In genomic region chr14:67646136-67646535, GRCh38 we compare ENCODE assay signal across 27 cellular contexts. TPM values are rescaled to one million over a fixed set of nuclear protein-coding genes. Genes with fewer than 3 reads are reported as not detected.
DNase-seq lines count a peak whose midpoint lies in the region; ATAC-seq, FAIRE-seq and TF ChIP-seq lines count a peak whose summit lies in the region.
"Had no signal": no experiment of that assay in that cellular context is flagged by ENCODE, and none has a peak within 500 bp of the region (broad histone marks: within the 10 kb centered on the region; RNA-seq: fewer than 3 reads in every experiment).

No MANE protein-coding gene starts in this region.

- POLR2A ChIA-PET in HepG2 (lab: Yijun Ruan, JAX) = no interaction called here
- POLR2A ChIA-PET in naive thymus-derived CD4-positive, alpha-beta T cell (lab: Charles Lee) = no interaction called here

- H3K4me1 Mint-ChIP-seq in nephron = no peaks in the 10 kb centered on the region
- peaks cover 15% of the 10 kb centered on the region for H3K4me1 Mint-ChIP-seq in stimulated activated effector memory CD8-positive, alpha-beta T cell treated with anti-CD3 and anti-CD28 coated beads, Interleukin-12 subunit alpha, Interleukin-12 subunit beta, amount 100 ng/mL, for 72 hours
- peaks cover 0 to 8% (median 0%) of the 10 kb centered on the region in 7 donors for H3K4me1 Mint-ChIP-seq in naive thymus-derived CD4-positive, alpha-beta T cell
- H3K4me1 Mint-ChIP-seq: GM23338 had no signal

- no peak for TF ChIP-seq EP300 in HepG2 (IDR thresholded peaks at IDR 0.05; ENCODE audit: low read depth in 2 of 2, low read length in 2 of 2)
- no peak for TF ChIP-seq EP300 in HepG2 (CRISPR knock-in tag; IDR thresholded peaks at IDR 0.05; ENCODE audit: borderline replicate concordance)

- intact Hi-C loops in HepG2 (cut with micrococcal nuclease; ENCODE audit: unreplicated experiment) = no loop called here
- intact Hi-C loops in right lobe of liver (cut with DNase I) = no loop called here
- intact Hi-C loops in naive thymus-derived CD4-positive, alpha-beta T cell (cut with micrococcal nuclease) = no loop called here

- no peak for FAIRE-seq in HepG2 (lab: Jason Lieb, UNC)
- FAIRE-seq: G401.6 had no signal

- in situ Hi-C loops in HepG2 (cut with HindIII; ENCODE audit: extremely low pct_ligation_motif_present, low pct_unique_long_range_greater_than_20kb) = no loop called here

- no peak for TF ChIP-seq CTCF in HepG2 (CRISPR knock-in tag; IDR thresholded peaks at IDR 0.05)
- no peak for TF ChIP-seq CTCF in right lobe of liver (IDR thresholded peaks at IDR 0.05)
- TF ChIP-seq CTCF in nephron (IDR thresholded peaks at IDR 0.05; ENCODE audit: unreplicated experiment in 3 of 3) = no peak

- WGBS in HepG2 (ENCODE audit: low lambda C conversion rate) = 92% methylated on average over 3 of the region's 3 CpGs
- WGBS in right lobe of liver (ENCODE audit: insufficient coverage, low coverage, low lambda C conversion rate, missing lambda C conversion rate) = 96% methylated on average over 3 of the region's 3 CpGs

- ATAC-seq in HepG2 (no peak), right lobe of liver (no peak)
- ATAC-seq in stimulated activated effector memory CD8-positive, alpha-beta T cell treated with anti-CD3 and anti-CD28 coated beads, Interleukin-12 subunit alpha, Interleukin-12 subunit beta, amount 100 ng/mL, for 72 hours = no peak
- ATAC-seq in naive thymus-derived CD4-positive, alpha-beta T cell = no peak
- ATAC-seq: GM23338, PC-3 had no signal

- H3K9me3 ChIP-seq in HepG2 (ENCODE audit: low read length) = no peaks in the 10 kb centered on the region
- H3K9me3 ChIP-seq in right lobe of liver = no peaks in the 10 kb centered on the region
- no peaks in the 10 kb centered on the region for H3K9me3 ChIP-seq in skeletal muscle tissue (ENCODE audit: control insufficient read depth in 3 of 3, low read length in 3 of 3)
- no peaks in the 10 kb centered on the region for H3K9me3 ChIP-seq in naive thymus-derived CD4-positive, alpha-beta T cell (ENCODE audit: control insufficient read depth in 2 of 3, low read length in 3 of 3)
- H3K9me3 ChIP-seq: Caco-2, HAP-1, SJCRH30 had no signal

- H3K4me3 ChIP-seq in HepG2 (replicated peaks in 1 of 3; ENCODE audit: insufficient read depth in 1 of 3, low read depth in 2 of 3, low read length in 3 of 3) (no peak overlapping the region), right lobe of liver (no peak overlapping the region), skeletal muscle tissue (ENCODE audit: low read length in 3 of 3) (no peak overlapping the region)
- H3K4me3 ChIP-seq in naive thymus-derived CD4-positive, alpha-beta T cell (ENCODE audit: low read length) = no peak overlapping the region
- H3K4me3 ChIP-seq: GM23338, HAP-1, SJCRH30 had no signal

- peaks cover 52% of the 10 kb centered on the region for H3K36me3 Mint-ChIP-seq in nephron (ENCODE audit: low read depth)
- H3K36me3 Mint-ChIP-seq in stimulated activated effector memory CD8-positive, alpha-beta T cell treated with anti-CD3 and anti-CD28 coated beads, Interleukin-12 subunit alpha, Interleukin-12 subunit beta, amount 100 ng/mL, for 72 hours = peaks cover 84% of the 10 kb centered on the region
- H3K36me3 Mint-ChIP-seq in naive thymus-derived CD4-positive, alpha-beta T cell = peaks cover 5 to 43% (median 11%) of the 10 kb centered on the region in 5 donors

- TSS peak; percentile 4 for BruUV-seq in HepG2 (replicated peaks; lab: Mats Ljungman, UMichigan)

- no peaks in the 10 kb centered on the region for H3K79me2 ChIP-seq in HepG2 (ENCODE audit: insufficient read depth, low read length)

- no peak overlapping the region for H3K4me2 ChIP-seq in HepG2 (ENCODE audit: low read depth, low read length)
- H3K4me2 ChIP-seq: GM23338, KMS-11 had no signal

- H3K9ac ChIP-seq in HepG2 (ENCODE audit: insufficient read depth, low read depth, low read length) (no peak overlapping the region), skeletal muscle tissue (ENCODE audit: low read depth in 1 of 3, low read length in 3 of 3) (no peak overlapping the region)
- H3K9ac ChIP-seq: KMS-11 had no signal

- no peak overlapping the region for H2AFZ ChIP-seq in HepG2 (ENCODE audit: low read length)
- H2AFZ ChIP-seq: GM23338 had no signal

- TF ChIP-seq POLR2A in HepG2 (IDR thresholded peaks at IDR 0.05; ENCODE audit: insufficient read depth in 1 of 2, low read depth in 2 of 2, low read length in 2 of 2) = no peak
- TF ChIP-seq POLR2A in right lobe of liver (IDR thresholded peaks at IDR 0.05) = no peak

- H3K27me3 ChIP-seq in HepG2 (ENCODE audit: control insufficient read depth in 1 of 2, insufficient read depth in 2 of 2, low read length in 2 of 2) = no peaks in the 10 kb centered on the region
- no peaks in the 10 kb centered on the region for H3K27me3 ChIP-seq in right lobe of liver
- no peaks in the 10 kb centered on the region for H3K27me3 ChIP-seq in skeletal muscle tissue (ENCODE audit: control insufficient read depth in 3 of 3, insufficient read depth in 3 of 3, low read length in 3 of 3)
- no peaks in the 10 kb centered on the region for H3K27me3 ChIP-seq in naive thymus-derived CD4-positive, alpha-beta T cell (ENCODE audit: control insufficient read depth in 2 of 2, insufficient read depth in 2 of 2, low read length in 2 of 2)
- H3K27me3 ChIP-seq: SJCRH30 had no signal

- no peak for TF ChIP-seq RAD21 in HepG2 (CRISPR knock-in tag; IDR thresholded peaks at IDR 0.05)

- H3K4me3 Mint-ChIP-seq in nephron = no peak overlapping the region
- no peak overlapping the region for H3K4me3 Mint-ChIP-seq in stimulated activated effector memory CD8-positive, alpha-beta T cell treated with anti-CD3 and anti-CD28 coated beads, Interleukin-12 subunit alpha, Interleukin-12 subunit beta, amount 100 ng/mL, for 72 hours
- H3K4me3 Mint-ChIP-seq in naive thymus-derived CD4-positive, alpha-beta T cell = no peak overlapping the region
- H3K4me3 Mint-ChIP-seq: GM23338, HFFc6 had no signal

- H3K27ac ChIP-seq in HepG2 (ENCODE audit: extremely low read length, insufficient read depth, low read length) (no peak overlapping the region), right lobe of liver (no peak overlapping the region), skeletal muscle tissue (ENCODE audit: low read depth, low read length) (peak overlapping the region; percentile 58)
- no peak overlapping the region for H3K27ac ChIP-seq in naive thymus-derived CD4-positive, alpha-beta T cell (ENCODE audit: low read depth, low read length)
- H3K27ac ChIP-seq: 22Rv1, KMS-11, SJCRH30 had no signal

- H4K20me1 ChIP-seq in HepG2 (ENCODE audit: insufficient read depth, low read length) = no peaks in the 10 kb centered on the region

- H3K4me1 ChIP-seq in HepG2 (ENCODE audit: insufficient read depth, low read length) (no peaks in the 10 kb centered on the region), right lobe of liver (no peaks in the 10 kb centered on the region), skeletal muscle tissue (ENCODE audit: control insufficient read depth in 3 of 3, insufficient read depth in 3 of 3, low read length in 3 of 3) (peaks cover 2 to 18% (median 10%) of the 10 kb centered on the region in 3 donors)
- no peaks in the 10 kb centered on the region for H3K4me1 ChIP-seq in naive thymus-derived CD4-positive, alpha-beta T cell (ENCODE audit: control insufficient read depth in 2 of 2, insufficient read depth in 2 of 2, low read length in 2 of 2)
- H3K4me1 ChIP-seq: HAP-1, SJCRH30 had no signal

- DNase-seq in HepG2 (ENCODE audit: low spot score) = no peak
- no peak for DNase-seq in right lobe of liver
- no peak for DNase-seq in stimulated activated effector memory CD8-positive, alpha-beta T cell treated with anti-CD3 and anti-CD28 coated beads, Interleukin-12 subunit alpha, Interleukin-12 subunit beta, amount 100 ng/mL, for 72 hours (ENCODE audit: low spot score in 2 of 2)
- DNase-seq in AG20443 (ENCODE audit: low spot score) = no peak
- DNase-seq in naive thymus-derived CD4-positive, alpha-beta T cell = no peak
- DNase-seq: ACHN; Caco-2; HFFc6; IMR-90; MM.1S; NCI-H2029; NCI-H446 treated with DMSO at 0.1 percent for 48 hours; NCI-H526; NCI-H82; NK-92 treated with Interleukin-12 subunit alpha and Interleukin-12 subunit beta, amount 100 ng/mL, for 24 hours; PC-3; SJCRH30 had no signal

- CTCF ChIA-PET in HepG2 (lab: Yijun Ruan, JAX; ENCODE audit: low intra/inter-chr PET ratio, low total read pairs) = no interaction called here
- CTCF ChIA-PET in naive thymus-derived CD4-positive, alpha-beta T cell (lab: Charles Lee) = no interaction called here

- no peaks in the 10 kb centered on the region for H3K27me3 Mint-ChIP-seq in nephron (ENCODE audit: low read depth)
- H3K27me3 Mint-ChIP-seq in naive thymus-derived CD4-positive, alpha-beta T cell = no peaks in the 10 kb centered on the region

- H3K36me3 ChIP-seq in HepG2 (replicated peaks in 1 of 2; ENCODE audit: control insufficient read depth in 1 of 2, insufficient read depth in 2 of 2, low read length in 2 of 2) (peaks cover 31 to 67% of the 10 kb centered on the region in 2 experiments), right lobe of liver (peaks cover 5 to 35% (median 8%) of the 10 kb centered on the region in 4 donors), skeletal muscle tissue (ENCODE audit: control insufficient read depth in 3 of 3, insufficient read depth in 3 of 3, low read length in 3 of 3) (peaks cover 12 to 40% (median 37%) of the 10 kb centered on the region in 3 donors)
- H3K36me3 ChIP-seq in naive thymus-derived CD4-positive, alpha-beta T cell (ENCODE audit: control insufficient read depth in 2 of 3, insufficient read depth in 3 of 3, low read length in 3 of 3) = peaks cover 3 to 34% (median 5%) of the 10 kb centered on the region in 3 experiments

- H3K27ac Mint-ChIP-seq in nephron = peak overlapping the region in 2 of 3 experiments; percentile 16 to 78
- H3K27ac Mint-ChIP-seq in stimulated activated effector memory CD8-positive, alpha-beta T cell treated with anti-CD3 and anti-CD28 coated beads, Interleukin-12 subunit alpha, Interleukin-12 subunit beta, amount 100 ng/mL, for 72 hours = no peak overlapping the region
- H3K27ac Mint-ChIP-seq in naive thymus-derived CD4-positive, alpha-beta T cell = peak overlapping the region in 1 of 9 donors; percentile 52
- H3K27ac Mint-ChIP-seq: GM23338, HFFc6 had no signal

- no peaks in the 10 kb centered on the region for H3K9me3 Mint-ChIP-seq in nephron
- no peaks in the 10 kb centered on the region for H3K9me3 Mint-ChIP-seq in stimulated activated effector memory CD8-positive, alpha-beta T cell treated with anti-CD3 and anti-CD28 coated beads, Interleukin-12 subunit alpha, Interleukin-12 subunit beta, amount 100 ng/mL, for 72 hours
- H3K9me3 Mint-ChIP-seq in naive thymus-derived CD4-positive, alpha-beta T cell = no peaks in the 10 kb centered on the region
- H3K9me3 Mint-ChIP-seq: GM23338, HFFc6 had no signal

RNA-seq across cellular contexts. Expression of gene ARG2, which starts 26.4 kb away (rescaled TPM):
- total RNA-seq in HepG2 (2016; rRNA removed; fragmentation: Illumina TruSeq; extraction: Trizol) (37.5 and 59.7 TPM in 2 replicates), right lobe of liver (1 to 10 TPM in 3 of 6 experiments, under 1 TPM in 2, not detected in 1; 0.92 to 3.3 (median 1.7) TPM), skeletal muscle tissue (1.0 TPM)
- total RNA-seq in HepG2 (2016; cell fraction: cytosol; rRNA removed; fragmentation: Illumina TruSeq; extraction: Trizol; ENCODE audit: low read depth) = 6.3 and 7.7 TPM in 2 replicates
- 39.6 and 59.5 TPM in 2 replicates for total RNA-seq in HepG2 (2016; cell fraction: insoluble cytoplasmic fraction; rRNA removed; fragmentation: Illumina TruSeq; extraction: Trizol)
- 11.9 and 12.9 TPM in 2 replicates for total RNA-seq in HepG2 (2016; cell fraction: membrane; rRNA removed; fragmentation: Illumina TruSeq; extraction: Trizol)
- total RNA-seq in HepG2 (2016; cell fraction: nucleus; rRNA removed; fragmentation: Illumina TruSeq; extraction: Trizol) = 15.1 and 17.4 TPM in 2 replicates
- 71.2 and 73.6 TPM in 2 replicates for polyA plus RNA-seq in HepG2 (2011; rRNA removed)
- 60.1 and 70.4 TPM in 2 replicates for polyA plus RNA-seq in HepG2 (2011; cell fraction: cytosol; rRNA removed)
- 17.5 and 19.4 TPM in 2 replicates for polyA plus RNA-seq in HepG2 (2011; cell fraction: nucleus; rRNA removed)
- 40.9 and 79.8 TPM in 2 replicates for polyA plus RNA-seq in HepG2 (2012)
- polyA plus RNA-seq in HepG2 (2016; cell fraction: cytosol; fragmentation: Illumina TruSeq; extraction: Trizol; ENCODE audit: low read depth) = 6.2 and 6.3 TPM in 2 replicates
- polyA plus RNA-seq in HepG2 (2016; cell fraction: insoluble cytoplasmic fraction; fragmentation: Illumina TruSeq; extraction: Trizol; ENCODE audit: low read depth) = 53.1 and 54.4 TPM in 2 replicates
- 9.5 and 9.6 TPM in 2 replicates for polyA plus RNA-seq in HepG2 (2016; cell fraction: membrane; fragmentation: Illumina TruSeq; extraction: Trizol; ENCODE audit: low read depth)
- 17.5 and 21.2 TPM in 2 replicates for polyA plus RNA-seq in HepG2 (2016; cell fraction: nucleus; fragmentation: Illumina TruSeq; extraction: Trizol; ENCODE audit: insufficient read depth, low read depth)
- 30.7 and 305 TPM in 2 replicates for polyA minus RNA-seq in HepG2 (2011; rRNA and poly(A)+ RNA removed; ENCODE audit: low replicate concordance)
- polyA minus RNA-seq in HepG2 (2011; cell fraction: cytosol; rRNA and poly(A)+ RNA removed) = 47.9 and 62.8 TPM in 2 replicates
- polyA minus RNA-seq in HepG2 (2011; cell fraction: nucleus; rRNA and poly(A)+ RNA removed) = 28.6 and 33.4 TPM in 2 replicates
- total RNA-seq in naive thymus-derived CD4-positive, alpha-beta T cell = 1 to 10 TPM in 3 of 5 experiments, under 1 TPM in 2; 0.46 to 5.1 (median 3.2) TPM
- polyA plus RNA-seq in naive thymus-derived CD4-positive, alpha-beta T cell = under 1 TPM; 0.36 to 0.56 TPM

RNA-seq across cellular contexts. Expression of gene VTI1B, which starts 28.3 kb away (rescaled TPM):
- total RNA-seq in HepG2 (2016; rRNA removed; fragmentation: Illumina TruSeq; extraction: Trizol) (93.4 and 103 TPM in 2 replicates), right lobe of liver (10 to 100 TPM; 44.2 to 70.1 (median 54.6) TPM), skeletal muscle tissue (20.4 TPM)
- 490 and 499 TPM in 2 replicates for total RNA-seq in HepG2 (2016; cell fraction: cytosol; rRNA removed; fragmentation: Illumina TruSeq; extraction: Trizol; ENCODE audit: low read depth)
- 82.3 and 101 TPM in 2 replicates for total RNA-seq in HepG2 (2016; cell fraction: insoluble cytoplasmic fraction; rRNA removed; fragmentation: Illumina TruSeq; extraction: Trizol)
- 431 and 454 TPM in 2 replicates for total RNA-seq in HepG2 (2016; cell fraction: membrane; rRNA removed; fragmentation: Illumina TruSeq; extraction: Trizol)
- total RNA-seq in HepG2 (2016; cell fraction: nucleus; rRNA removed; fragmentation: Illumina TruSeq; extraction: Trizol) = 33.3 and 43.2 TPM in 2 replicates
- 26.1 and 39.0 TPM in 2 replicates for polyA plus RNA-seq in HepG2 (2011; rRNA removed)
- 20.7 and 27.3 TPM in 2 replicates for polyA plus RNA-seq in HepG2 (2011; cell fraction: cytosol; rRNA removed)
- 9.5 and 12.2 TPM in 2 replicates for polyA plus RNA-seq in HepG2 (2011; cell fraction: nucleus; rRNA removed)
- polyA plus RNA-seq in HepG2 (2012) = 31.1 and 40.8 TPM in 2 replicates
- polyA plus RNA-seq in HepG2 (2016; cell fraction: cytosol; fragmentation: Illumina TruSeq; extraction: Trizol; ENCODE audit: low read depth) = 700 and 745 TPM in 2 replicates
- polyA plus RNA-seq in HepG2 (2016; cell fraction: insoluble cytoplasmic fraction; fragmentation: Illumina TruSeq; extraction: Trizol; ENCODE audit: low read depth) = 92.1 and 96.4 TPM in 2 replicates
- 412 and 438 TPM in 2 replicates for polyA plus RNA-seq in HepG2 (2016; cell fraction: membrane; fragmentation: Illumina TruSeq; extraction: Trizol; ENCODE audit: low read depth)
- polyA plus RNA-seq in HepG2 (2016; cell fraction: nucleus; fragmentation: Illumina TruSeq; extraction: Trizol; ENCODE audit: insufficient read depth, low read depth) = 62.6 and 62.8 TPM in 2 replicates
- 16.7 and 35.8 TPM in 2 replicates for polyA minus RNA-seq in HepG2 (2011; rRNA and poly(A)+ RNA removed; ENCODE audit: low replicate concordance)
- 17.1 and 22.0 TPM in 2 replicates for polyA minus RNA-seq in HepG2 (2011; cell fraction: cytosol; rRNA and poly(A)+ RNA removed)
- 25.4 and 25.8 TPM in 2 replicates for polyA minus RNA-seq in HepG2 (2011; cell fraction: nucleus; rRNA and poly(A)+ RNA removed)
- 10 to 100 TPM; 49.2 to 82.4 (median 65.9) TPM for total RNA-seq in naive thymus-derived CD4-positive, alpha-beta T cell
- 10 to 100 TPM; 53.7 to 99.7 TPM for polyA plus RNA-seq in naive thymus-derived CD4-positive, alpha-beta T cell

RNA-seq across cellular contexts. Expression of gene PIGH, which starts 46.1 kb away (rescaled TPM):
- total RNA-seq in HepG2 (2016; rRNA removed; fragmentation: Illumina TruSeq; extraction: Trizol) (18.7 and 30.0 TPM in 2 replicates), right lobe of liver (10 to 100 TPM; 12.7 to 16.0 (median 13.8) TPM), skeletal muscle tissue (18.3 TPM)
- 23.7 and 27.0 TPM in 2 replicates for total RNA-seq in HepG2 (2016; cell fraction: cytosol; rRNA removed; fragmentation: Illumina TruSeq; extraction: Trizol; ENCODE audit: low read depth)
- total RNA-seq in HepG2 (2016; cell fraction: insoluble cytoplasmic fraction; rRNA removed; fragmentation: Illumina TruSeq; extraction: Trizol) = 19.2 and 31.7 TPM in 2 replicates
- total RNA-seq in HepG2 (2016; cell fraction: membrane; rRNA removed; fragmentation: Illumina TruSeq; extraction: Trizol) = 32.7 and 35.6 TPM in 2 replicates
- total RNA-seq in HepG2 (2016; cell fraction: nucleus; rRNA removed; fragmentation: Illumina TruSeq; extraction: Trizol) = 30.3 and 31.6 TPM in 2 replicates
- 43.5 and 53.6 TPM in 2 replicates for polyA plus RNA-seq in HepG2 (2011; rRNA removed)
- polyA plus RNA-seq in HepG2 (2011; cell fraction: cytosol; rRNA removed) = 27.5 and 43.0 TPM in 2 replicates
- 107 and 111 TPM in 2 replicates for polyA plus RNA-seq in HepG2 (2011; cell fraction: nucleus; rRNA removed)
- 25.2 and 35.2 TPM in 2 replicates for polyA plus RNA-seq in HepG2 (2012)
- 24.8 and 31.5 TPM in 2 replicates for polyA plus RNA-seq in HepG2 (2016; cell fraction: cytosol; fragmentation: Illumina TruSeq; extraction: Trizol; ENCODE audit: low read depth)
- 17.9 and 20.6 TPM in 2 replicates for polyA plus RNA-seq in HepG2 (2016; cell fraction: insoluble cytoplasmic fraction; fragmentation: Illumina TruSeq; extraction: Trizol; ENCODE audit: low read depth)
- polyA plus RNA-seq in HepG2 (2016; cell fraction: membrane; fragmentation: Illumina TruSeq; extraction: Trizol; ENCODE audit: low read depth) = 29.8 and 32.1 TPM in 2 replicates
- 61.7 and 63.3 TPM in 2 replicates for polyA plus RNA-seq in HepG2 (2016; cell fraction: nucleus; fragmentation: Illumina TruSeq; extraction: Trizol; ENCODE audit: insufficient read depth, low read depth)
- polyA minus RNA-seq in HepG2 (2011; rRNA and poly(A)+ RNA removed; ENCODE audit: low replicate concordance) = 16.6 and 25.0 TPM in 2 replicates
- 19.3 and 21.0 TPM in 2 replicates for polyA minus RNA-seq in HepG2 (2011; cell fraction: cytosol; rRNA and poly(A)+ RNA removed)
- polyA minus RNA-seq in HepG2 (2011; cell fraction: nucleus; rRNA and poly(A)+ RNA removed) = 10.9 and 17.5 TPM in 2 replicates
- 10 to 100 TPM; 14.3 to 42.1 (median 34.5) TPM for total RNA-seq in naive thymus-derived CD4-positive, alpha-beta T cell
- polyA plus RNA-seq in naive thymus-derived CD4-positive, alpha-beta T cell = 10 to 100 TPM; 31.2 to 31.7 TPM

RNA-seq across cellular contexts. Expression of gene RDH11, which starts 49.4 kb away (rescaled TPM):
- total RNA-seq in HepG2 (2016; rRNA removed; fragmentation: Illumina TruSeq; extraction: Trizol) (51.5 and 106 TPM in 2 replicates), right lobe of liver (100 to 1,000 TPM in 2 of 6 experiments, 10 to 100 TPM in 4; 35.5 to 106 (median 83.4) TPM), skeletal muscle tissue (35.5 TPM)
- total RNA-seq in HepG2 (2016; cell fraction: cytosol; rRNA removed; fragmentation: Illumina TruSeq; extraction: Trizol; ENCODE audit: low read depth) = 50.9 and 57.5 TPM in 2 replicates
- total RNA-seq in HepG2 (2016; cell fraction: insoluble cytoplasmic fraction; rRNA removed; fragmentation: Illumina TruSeq; extraction: Trizol) = 46.6 and 104 TPM in 2 replicates
- 32.4 and 37.5 TPM in 2 replicates for total RNA-seq in HepG2 (2016; cell fraction: membrane; rRNA removed; fragmentation: Illumina TruSeq; extraction: Trizol)
- total RNA-seq in HepG2 (2016; cell fraction: nucleus; rRNA removed; fragmentation: Illumina TruSeq; extraction: Trizol) = 91.5 and 107 TPM in 2 replicates
- 131 and 167 TPM in 2 replicates for polyA plus RNA-seq in HepG2 (2011; rRNA removed)
- 69.3 and 131 TPM in 2 replicates for polyA plus RNA-seq in HepG2 (2011; cell fraction: cytosol; rRNA removed)
- 180 and 230 TPM in 2 replicates for polyA plus RNA-seq in HepG2 (2011; cell fraction: nucleus; rRNA removed)
- polyA plus RNA-seq in HepG2 (2012) = 88.1 and 114 TPM in 2 replicates
- 4.9 TPM in 2 replicates for polyA plus RNA-seq in HepG2 (2016; cell fraction: cytosol; fragmentation: Illumina TruSeq; extraction: Trizol; ENCODE audit: low read depth)
- polyA plus RNA-seq in HepG2 (2016; cell fraction: insoluble cytoplasmic fraction; fragmentation: Illumina TruSeq; extraction: Trizol; ENCODE audit: low read depth) = 39.8 and 43.7 TPM in 2 replicates
- polyA plus RNA-seq in HepG2 (2016; cell fraction: membrane; fragmentation: Illumina TruSeq; extraction: Trizol; ENCODE audit: low read depth) = 10.9 and 12.8 TPM in 2 replicates
- polyA plus RNA-seq in HepG2 (2016; cell fraction: nucleus; fragmentation: Illumina TruSeq; extraction: Trizol; ENCODE audit: insufficient read depth, low read depth) = 134 and 137 TPM in 2 replicates
- 150 and 285 TPM in 2 replicates for polyA minus RNA-seq in HepG2 (2011; rRNA and poly(A)+ RNA removed; ENCODE audit: low replicate concordance)
- 65.1 and 97.4 TPM in 2 replicates for polyA minus RNA-seq in HepG2 (2011; cell fraction: cytosol; rRNA and poly(A)+ RNA removed)
- 82.8 and 127 TPM in 2 replicates for polyA minus RNA-seq in HepG2 (2011; cell fraction: nucleus; rRNA and poly(A)+ RNA removed)
- total RNA-seq in naive thymus-derived CD4-positive, alpha-beta T cell = 10 to 100 TPM; 22.3 to 44.5 (median 42.6) TPM
- 10 to 100 TPM; 85.4 to 96.8 TPM for polyA plus RNA-seq in naive thymus-derived CD4-positive, alpha-beta T cell

RNA-seq across cellular contexts. Expression of gene RDH12, which starts 55.5 kb away (rescaled TPM):
- total RNA-seq in HepG2 (2016; rRNA removed; fragmentation: Illumina TruSeq; extraction: Trizol) (1.4 and 1.6 TPM in 2 replicates), right lobe of liver (1 to 10 TPM in 5 of 6 experiments, under 1 TPM in 1; 0.22 to 2.4 (median 1.2) TPM), skeletal muscle tissue (0.52 TPM)
- 0.97 and 1.7 TPM in 2 replicates for total RNA-seq in HepG2 (2016; cell fraction: cytosol; rRNA removed; fragmentation: Illumina TruSeq; extraction: Trizol; ENCODE audit: low read depth)
- total RNA-seq in HepG2 (2016; cell fraction: insoluble cytoplasmic fraction; rRNA removed; fragmentation: Illumina TruSeq; extraction: Trizol) = 1.2 and 1.4 TPM in 2 replicates
- 1.3 and 1.9 TPM in 2 replicates for total RNA-seq in HepG2 (2016; cell fraction: membrane; rRNA removed; fragmentation: Illumina TruSeq; extraction: Trizol)
- 1.3 and 1.6 TPM in 2 replicates for total RNA-seq in HepG2 (2016; cell fraction: nucleus; rRNA removed; fragmentation: Illumina TruSeq; extraction: Trizol)
- 2.1 and 2.6 TPM in 2 replicates for polyA plus RNA-seq in HepG2 (2011; rRNA removed)
- polyA plus RNA-seq in HepG2 (2011; cell fraction: cytosol; rRNA removed) = 1.8 and 2.9 TPM in 2 replicates
- 0.59 and 0.80 TPM in 2 replicates for polyA plus RNA-seq in HepG2 (2011; cell fraction: nucleus; rRNA removed)
- 3.1 and 3.8 TPM in 2 replicates for polyA plus RNA-seq in HepG2 (2012)
- polyA plus RNA-seq in HepG2 (2016; cell fraction: cytosol; fragmentation: Illumina TruSeq; extraction: Trizol; ENCODE audit: low read depth) = 1.7 and 2.0 TPM in 2 replicates
- 1.0 and 1.3 TPM in 2 replicates for polyA plus RNA-seq in HepG2 (2016; cell fraction: insoluble cytoplasmic fraction; fragmentation: Illumina TruSeq; extraction: Trizol; ENCODE audit: low read depth)
- 1.6 and 2.3 TPM in 2 replicates for polyA plus RNA-seq in HepG2 (2016; cell fraction: membrane; fragmentation: Illumina TruSeq; extraction: Trizol; ENCODE audit: low read depth)
- polyA plus RNA-seq in HepG2 (2016; cell fraction: nucleus; fragmentation: Illumina TruSeq; extraction: Trizol; ENCODE audit: insufficient read depth, low read depth) = 1.5 and 1.8 TPM in 2 replicates
- 0.07 and 3.1 TPM in 2 replicates for polyA minus RNA-seq in HepG2 (2011; rRNA and poly(A)+ RNA removed; ENCODE audit: low replicate concordance)
- polyA minus RNA-seq in HepG2 (2011; cell fraction: cytosol; rRNA and poly(A)+ RNA removed) = 0.49 TPM in 1 of 2 replicates, not detected in the other
- polyA minus RNA-seq in HepG2 (2011; cell fraction: nucleus; rRNA and poly(A)+ RNA removed) = 1.0 and 1.4 TPM in 2 replicates
- not detected for total RNA-seq in naive thymus-derived CD4-positive, alpha-beta T cell
- polyA plus RNA-seq in naive thymus-derived CD4-positive, alpha-beta T cell = under 1 TPM; 0.10 to 0.31 TPM
- total RNA-seq: Caco-2, HFFc6, IMR-90, PC-3, Right ventricle myocardium inferior, RPMI7951, SJCRH30 had no signal
- polyA plus RNA-seq: BJ, IMR-90 had no signal
